8 cellular contexts compared by ENCODE assay signal in the genomic region with DNA sequence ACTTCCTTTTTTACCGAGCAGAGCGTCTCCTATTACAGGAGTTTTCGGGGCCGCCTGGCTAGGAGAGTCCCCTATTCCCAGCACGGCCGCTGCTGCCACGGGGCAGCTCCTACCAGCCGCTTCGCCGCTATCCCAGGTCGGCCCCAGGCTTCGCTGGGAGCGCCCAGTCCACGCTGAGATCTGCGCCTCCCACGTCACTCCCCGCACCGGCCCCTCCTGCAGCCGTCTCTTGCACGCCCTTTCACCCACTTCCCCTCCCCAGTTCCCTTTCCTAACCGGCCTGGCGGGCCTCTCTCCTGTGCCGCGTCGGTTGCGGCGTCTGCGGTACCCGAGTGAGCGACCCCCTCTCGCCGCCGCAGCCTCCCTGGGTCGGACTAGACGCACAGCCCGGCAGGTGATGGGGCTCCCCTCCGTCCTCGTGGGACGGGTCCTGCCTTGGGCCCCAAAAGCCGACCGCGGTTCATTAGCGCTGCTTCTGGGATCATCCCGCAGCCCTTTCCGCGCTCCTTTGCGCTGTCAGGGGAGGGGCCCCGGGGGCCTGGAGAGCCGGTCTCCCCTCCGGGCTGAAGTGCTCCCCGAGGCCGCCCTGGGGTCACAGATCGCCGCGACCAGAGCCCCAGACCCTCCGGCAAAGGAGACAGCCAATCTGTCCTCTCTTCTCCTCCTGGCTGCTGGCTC.
DNase-seq lines count a peak whose midpoint lies in the region; ATAC-seq lines count a peak whose summit lies in the region.

No MANE protein-coding gene starts in this region.

- peak overlapping the region; percentile 82 for H3K9ac ChIP-seq in adipocyte (ENCODE audit: low read length)

- H3K4me3 ChIP-seq in adipocyte (ENCODE audit: low read length): peak overlapping the region; percentile 74

- CTCF ChIA-PET in T-cell (lab: Charles Lee): interaction anchor here in 1 of 2 donors (1.2 kb wide), 1 partner anchor 29 kb away, joined by 3 read pairs; no protein-coding TSS in a partner anchor

- ATAC-seq in HG03521 (IDR thresholded peaks at IDR 0.05; ENCODE audit: unreplicated experiment): peak; percentile 53
- peak; percentile 81 to 85 (median 84) for ATAC-seq in T-cell (replicated peaks in 1 of 4)
- ATAC-seq in memory B cell (ENCODE audit: low read depth): peak; percentile 79

- no peaks in the 10 kb centered on the region for H3K36me3 ChIP-seq in adipocyte (ENCODE audit: control insufficient read depth, insufficient read depth, low read length, severe bottlenecking)

- peaks cover 47% of the 10 kb centered on the region for H3K4me1 ChIP-seq in adipocyte (ENCODE audit: control insufficient read depth, insufficient read depth, low read length)

- H3K9me3 Mint-ChIP-seq in T-cell (no peaks in the 10 kb centered on the region), memory B cell (no peaks in the 10 kb centered on the region)

- H3K27me3 Mint-ChIP-seq in T-cell (no peaks in the 10 kb centered on the region), memory B cell (no peaks in the 10 kb centered on the region)

- H3K4me3 Mint-ChIP-seq in T-cell (peak overlapping the region; percentile 92 to 99 (median 97)), memory B cell (peak overlapping the region; percentile 98)

- H3K36me3 Mint-ChIP-seq in T-cell (no peaks in the 10 kb centered on the region), memory B cell (peaks cover 3% of the 10 kb centered on the region)

- no peaks in the 10 kb centered on the region for H3K27me3 ChIP-seq in adipocyte (replicated peaks; ENCODE audit: control insufficient read depth, insufficient read depth, low read length)

- DNase-seq in DMS79 treated with DMSO at 0.1 percent for 48 hours (lab: John Stamatoyannopoulos, UW) (peak; percentile 72), DMS79 (lab: John Stamatoyannopoulos, UW) (no peak), T-cell (peak; percentile 35 to 78 (median 59)), adipocyte (ENCODE audit: low read depth) (no peak), memory B cell (ENCODE audit: low spot score in 2 of 2) (peak; percentile 57 to 66), NCI-H1694 treated with DMSO at 0.1 percent for 48 hours (lab: John Stamatoyannopoulos, UW) (no peak)
- peak; percentile 55 for DNase-seq in stimulated activated naive CD4-positive, alpha-beta T cell treated with Interleukin-2 at 50 U/mL for 16 hours (lab: John Stamatoyannopoulos, UW)

- no peaks in the 10 kb centered on the region for H3K9me3 ChIP-seq in adipocyte (ENCODE audit: control insufficient read depth, low read length)

- POLR2A ChIA-PET in T-cell (lab: Charles Lee): no interaction called here

- H3K4me1 Mint-ChIP-seq in T-cell (peaks cover 36 to 51% (median 41%) of the 10 kb centered on the region in 3 donors), memory B cell (peaks cover 49% of the 10 kb centered on the region)

- H3K27ac Mint-ChIP-seq in T-cell: peak overlapping the region; percentile 92 to 94
- H3K27ac Mint-ChIP-seq in memory B cell: peak overlapping the region; percentile 94

Comparison
In these comparisons a context has a peak if more than half of its experiments do, and no peak if none do; other contexts are left out.
1. DNase-seq: peak in DMS79 treated with DMSO at 0.1 percent for 48 hours (single experiment), T-cell (34 of 34), memory B cell (2 of 2) and stimulated activated naive CD4-positive, alpha-beta T cell treated with Interleukin-2 at 50 U/mL for 16 hours (single experiment); none in DMS79 (single experiment), adipocyte (single experiment) and NCI-H1694 treated with DMSO at 0.1 percent for 48 hours (single experiment).
2. Peak in every context shown above with its lines, with median percentiles within 50 percentile points of each other: ATAC-seq.